Comparison of ENCODE assay signal across 1 cellular context in the genomic region with DNA sequence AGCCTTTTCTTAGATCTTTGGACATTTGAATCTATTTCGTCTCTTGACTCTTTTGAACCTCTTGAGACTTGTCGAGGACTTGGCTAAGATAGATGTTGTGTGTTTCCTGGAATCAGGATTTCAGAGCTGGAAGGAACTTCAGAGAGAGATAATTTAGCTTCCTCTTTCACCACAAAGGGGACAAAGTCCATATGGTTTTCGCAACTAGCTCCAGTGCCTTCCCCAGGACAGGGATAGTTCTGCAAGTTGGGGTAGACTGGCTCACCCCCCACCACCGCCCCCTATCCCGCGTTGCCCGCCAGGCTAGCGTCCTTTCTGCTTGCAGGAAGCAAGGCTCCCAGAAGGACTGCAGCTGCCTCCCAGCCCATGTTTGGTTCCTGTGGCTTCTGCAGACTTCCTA.
TF ChIP-seq lines count a peak whose summit lies in the region.

No MANE protein-coding gene starts in this region.

TF ChIP-seq in HepG2, 621 proteins besides CTCF, POLR2A, EP300 and RAD21 (continued from another document and continues in another):
- TF ChIP-seq, protein P1, sequence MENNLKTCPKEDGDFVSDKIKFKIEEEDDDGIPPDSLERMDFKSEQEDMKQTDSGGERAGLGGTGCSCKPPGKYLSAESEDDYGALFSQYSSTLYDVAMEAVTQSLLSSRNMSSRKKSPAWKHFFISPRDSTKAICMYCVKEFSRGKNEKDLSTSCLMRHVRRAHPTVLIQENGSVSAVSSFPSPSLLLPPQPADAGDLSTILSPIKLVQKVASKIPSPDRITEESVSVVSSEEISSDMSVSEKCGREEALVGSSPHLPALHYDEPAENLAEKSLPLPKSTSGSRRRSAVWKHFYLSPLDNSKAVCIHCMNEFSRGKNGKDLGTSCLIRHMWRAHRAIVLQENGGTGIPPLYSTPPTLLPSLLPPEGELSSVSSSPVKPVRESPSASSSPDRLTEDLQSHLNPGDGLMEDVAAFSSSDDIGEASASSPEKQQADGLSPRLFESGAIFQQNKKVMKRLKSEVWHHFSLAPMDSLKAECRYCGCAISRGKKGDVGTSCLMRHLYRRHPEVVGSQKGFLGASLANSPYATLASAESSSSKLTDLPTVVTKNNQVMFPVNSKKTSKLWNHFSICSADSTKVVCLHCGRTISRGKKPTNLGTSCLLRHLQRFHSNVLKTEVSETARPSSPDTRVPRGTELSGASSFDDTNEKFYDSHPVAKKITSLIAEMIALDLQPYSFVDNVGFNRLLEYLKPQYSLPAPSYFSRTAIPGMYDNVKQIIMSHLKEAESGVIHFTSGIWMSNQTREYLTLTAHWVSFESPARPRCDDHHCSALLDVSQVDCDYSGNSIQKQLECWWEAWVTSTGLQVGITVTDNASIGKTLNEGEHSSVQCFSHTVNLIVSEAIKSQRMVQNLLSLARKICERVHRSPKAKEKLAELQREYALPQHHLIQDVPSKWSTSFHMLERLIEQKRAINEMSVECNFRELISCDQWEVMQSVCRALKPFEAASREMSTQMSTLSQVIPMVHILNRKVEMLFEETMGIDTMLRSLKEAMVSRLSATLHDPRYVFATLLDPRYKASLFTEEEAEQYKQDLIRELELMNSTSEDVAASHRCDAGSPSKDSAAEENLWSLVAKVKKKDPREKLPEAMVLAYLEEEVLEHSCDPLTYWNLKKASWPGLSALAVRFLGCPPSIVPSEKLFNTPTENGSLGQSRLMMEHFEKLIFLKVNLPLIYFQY (CRISPR knock-in tag; IDR thresholded peaks at IDR 0.05; ENCODE audit: borderline replicate concordance), result no peak
- TF ChIP-seq PHB2 (IDR thresholded peaks at IDR 0.05; ENCODE audit: partially characterized antibody), result no peak
- TF ChIP-seq ZNF30 (CRISPR knock-in tag; IDR thresholded peaks at IDR 0.05), result no peak
- TF ChIP-seq PCBP1 (IDR thresholded peaks at IDR 0.05; ENCODE audit: borderline replicate concordance, low read depth, low read length), result no peak
- TF ChIP-seq DPF2 (CRISPR knock-in tag; IDR thresholded peaks at IDR 0.05; ENCODE audit: borderline replicate concordance, low read depth), result peak; percentile 84; the same call in 1 of the 2 replicates
- no peak for TF ChIP-seq ZNF512 (CRISPR knock-in tag; IDR thresholded peaks at IDR 0.05)
- TF ChIP-seq ZNF225 (CRISPR knock-in tag; IDR thresholded peaks at IDR 0.05), result no peak
- TF ChIP-seq NFIB (CRISPR knock-in tag; IDR thresholded peaks at IDR 0.05; ENCODE audit: borderline replicate concordance), result no peak
- peak; percentile 52; the same call in 1 of the 2 replicates for TF ChIP-seq TBX2 (CRISPR knock-in tag; IDR thresholded peaks at IDR 0.05; ENCODE audit: borderline replicate concordance)
- TF ChIP-seq, protein P2, sequence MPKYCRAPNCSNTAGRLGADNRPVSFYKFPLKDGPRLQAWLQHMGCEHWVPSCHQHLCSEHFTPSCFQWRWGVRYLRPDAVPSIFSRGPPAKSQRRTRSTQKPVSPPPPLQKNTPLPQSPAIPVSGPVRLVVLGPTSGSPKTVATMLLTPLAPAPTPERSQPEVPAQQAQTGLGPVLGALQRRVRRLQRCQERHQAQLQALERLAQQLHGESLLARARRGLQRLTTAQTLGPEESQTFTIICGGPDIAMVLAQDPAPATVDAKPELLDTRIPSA (CRISPR knock-in tag; IDR thresholded peaks at IDR 0.05; ENCODE audit: borderline replicate concordance), result no peak
- TF ChIP-seq ZNF207 (IDR thresholded peaks at IDR 0.05; ENCODE audit: borderline replicate concordance), result no peak
- TF ChIP-seq ZNF224 (CRISPR knock-in tag; IDR thresholded peaks at IDR 0.05), result no peak
- TF ChIP-seq YY1 (IDR thresholded peaks at IDR 0.05; ENCODE audit: insufficient read depth, insufficient replicate concordance, low read depth, low read length), result no peak
- TF ChIP-seq MATR3 (CRISPR knock-in tag; IDR thresholded peaks at IDR 0.05), result no peak
- TF ChIP-seq HOXA7 (CRISPR knock-in tag; IDR thresholded peaks at IDR 0.05), result no peak
- TF ChIP-seq, protein P3, sequence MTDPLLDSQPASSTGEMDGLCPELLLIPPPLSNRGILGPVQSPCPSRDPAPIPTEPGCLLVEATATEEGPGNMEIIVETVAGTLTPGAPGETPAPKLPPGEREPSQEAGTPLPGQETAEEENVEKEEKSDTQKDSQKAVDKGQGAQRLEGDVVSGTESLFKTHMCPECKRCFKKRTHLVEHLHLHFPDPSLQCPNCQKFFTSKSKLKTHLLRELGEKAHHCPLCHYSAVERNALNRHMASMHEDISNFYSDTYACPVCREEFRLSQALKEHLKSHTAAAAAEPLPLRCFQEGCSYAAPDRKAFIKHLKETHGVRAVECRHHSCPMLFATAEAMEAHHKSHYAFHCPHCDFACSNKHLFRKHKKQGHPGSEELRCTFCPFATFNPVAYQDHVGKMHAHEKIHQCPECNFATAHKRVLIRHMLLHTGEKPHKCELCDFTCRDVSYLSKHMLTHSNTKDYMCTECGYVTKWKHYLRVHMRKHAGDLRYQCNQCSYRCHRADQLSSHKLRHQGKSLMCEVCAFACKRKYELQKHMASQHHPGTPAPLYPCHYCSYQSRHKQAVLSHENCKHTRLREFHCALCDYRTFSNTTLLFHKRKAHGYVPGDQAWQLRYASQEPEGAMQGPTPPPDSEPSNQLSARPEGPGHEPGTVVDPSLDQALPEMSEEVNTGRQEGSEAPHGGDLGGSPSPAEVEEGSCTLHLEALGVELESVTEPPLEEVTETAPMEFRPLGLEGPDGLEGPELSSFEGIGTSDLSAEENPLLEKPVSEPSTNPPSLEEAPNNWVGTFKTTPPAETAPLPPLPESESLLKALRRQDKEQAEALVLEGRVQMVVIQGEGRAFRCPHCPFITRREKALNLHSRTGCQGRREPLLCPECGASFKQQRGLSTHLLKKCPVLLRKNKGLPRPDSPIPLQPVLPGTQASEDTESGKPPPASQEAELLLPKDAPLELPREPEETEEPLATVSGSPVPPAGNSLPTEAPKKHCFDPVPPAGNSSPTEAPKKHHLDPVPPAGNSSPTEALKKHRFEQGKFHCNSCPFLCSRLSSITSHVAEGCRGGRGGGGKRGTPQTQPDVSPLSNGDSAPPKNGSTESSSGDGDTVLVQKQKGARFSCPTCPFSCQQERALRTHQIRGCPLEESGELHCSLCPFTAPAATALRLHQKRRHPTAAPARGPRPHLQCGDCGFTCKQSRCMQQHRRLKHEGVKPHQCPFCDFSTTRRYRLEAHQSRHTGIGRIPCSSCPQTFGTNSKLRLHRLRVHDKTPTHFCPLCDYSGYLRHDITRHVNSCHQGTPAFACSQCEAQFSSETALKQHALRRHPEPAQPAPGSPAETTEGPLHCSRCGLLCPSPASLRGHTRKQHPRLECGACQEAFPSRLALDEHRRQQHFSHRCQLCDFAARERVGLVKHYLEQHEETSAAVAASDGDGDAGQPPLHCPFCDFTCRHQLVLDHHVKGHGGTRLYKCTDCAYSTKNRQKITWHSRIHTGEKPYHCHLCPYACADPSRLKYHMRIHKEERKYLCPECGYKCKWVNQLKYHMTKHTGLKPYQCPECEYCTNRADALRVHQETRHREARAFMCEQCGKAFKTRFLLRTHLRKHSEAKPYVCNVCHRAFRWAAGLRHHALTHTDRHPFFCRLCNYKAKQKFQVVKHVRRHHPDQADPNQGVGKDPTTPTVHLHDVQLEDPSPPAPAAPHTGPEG (CRISPR knock-in tag; IDR thresholded peaks at IDR 0.05), result no peak
- 0 out of 2 replicates have a peak, but pooled peaks have one; percentile 44 for TF ChIP-seq TRIM24 (CRISPR knock-in tag; IDR thresholded peaks at IDR 0.05)
- no peak for TF ChIP-seq TBX3 (IDR thresholded peaks at IDR 0.05; ENCODE audit: borderline replicate concordance)
- TF ChIP-seq SOX5 (CRISPR knock-in tag; IDR thresholded peaks at IDR 0.05; ENCODE audit: borderline replicate concordance), result peak; percentile 91
- no peak for TF ChIP-seq NFAT5 (CRISPR knock-in tag; IDR thresholded peaks at IDR 0.05)
- TF ChIP-seq ZSCAN25 (CRISPR knock-in tag; IDR thresholded peaks at IDR 0.05), result no peak
- TF ChIP-seq, protein P4, sequence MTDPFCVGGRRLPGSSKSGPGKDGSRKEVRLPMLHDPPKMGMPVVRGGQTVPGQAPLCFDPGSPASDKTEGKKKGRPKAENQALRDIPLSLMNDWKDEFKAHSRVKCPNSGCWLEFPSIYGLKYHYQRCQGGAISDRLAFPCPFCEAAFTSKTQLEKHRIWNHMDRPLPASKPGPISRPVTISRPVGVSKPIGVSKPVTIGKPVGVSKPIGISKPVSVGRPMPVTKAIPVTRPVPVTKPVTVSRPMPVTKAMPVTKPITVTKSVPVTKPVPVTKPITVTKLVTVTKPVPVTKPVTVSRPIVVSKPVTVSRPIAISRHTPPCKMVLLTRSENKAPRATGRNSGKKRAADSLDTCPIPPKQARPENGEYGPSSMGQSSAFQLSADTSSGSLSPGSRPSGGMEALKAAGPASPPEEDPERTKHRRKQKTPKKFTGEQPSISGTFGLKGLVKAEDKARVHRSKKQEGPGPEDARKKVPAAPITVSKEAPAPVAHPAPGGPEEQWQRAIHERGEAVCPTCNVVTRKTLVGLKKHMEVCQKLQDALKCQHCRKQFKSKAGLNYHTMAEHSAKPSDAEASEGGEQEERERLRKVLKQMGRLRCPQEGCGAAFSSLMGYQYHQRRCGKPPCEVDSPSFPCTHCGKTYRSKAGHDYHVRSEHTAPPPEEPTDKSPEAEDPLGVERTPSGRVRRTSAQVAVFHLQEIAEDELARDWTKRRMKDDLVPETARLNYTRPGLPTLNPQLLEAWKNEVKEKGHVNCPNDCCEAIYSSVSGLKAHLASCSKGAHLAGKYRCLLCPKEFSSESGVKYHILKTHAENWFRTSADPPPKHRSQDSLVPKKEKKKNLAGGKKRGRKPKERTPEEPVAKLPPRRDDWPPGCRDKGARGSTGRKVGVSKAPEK (CRISPR knock-in tag; IDR thresholded peaks at IDR 0.05; ENCODE audit: borderline replicate concordance), result no peak
- TF ChIP-seq ZC3H13 (CRISPR knock-in tag; IDR thresholded peaks at IDR 0.05), result no peak
- TF ChIP-seq ZNF432 (CRISPR knock-in tag; IDR thresholded peaks at IDR 0.05; ENCODE audit: borderline replicate concordance), result no peak
- no peak for TF ChIP-seq SSRP1 (CRISPR knock-in tag; IDR thresholded peaks at IDR 0.05)
- no peak for TF ChIP-seq CSRNP2 (CRISPR knock-in tag; conservative IDR thresholded peaks at IDR 0.05; ENCODE audit: low read depth)
- TF ChIP-seq SKI (IDR thresholded peaks at IDR 0.05; ENCODE audit: partially characterized antibody), result no peak
- 0 out of 2 replicates have a peak, but pooled peaks have one; percentile 36 for TF ChIP-seq KDM4B (CRISPR knock-in tag; IDR thresholded peaks at IDR 0.05)
